1 cellular context compared by ENCODE assay signal in genomic region chr1:171372418-171373088, GRCh38.
TF ChIP-seq lines count a peak whose summit lies in the region.

No MANE protein-coding gene starts in this region.

TF ChIP-seq in H1, 55 proteins besides CTCF, POLR2A, EP300 and RAD21 (continued from another document):
- no peak for TF ChIP-seq E2F6 (IDR thresholded peaks at IDR 0.05)
- no peak for TF ChIP-seq USF2 (IDR thresholded peaks at IDR 0.05; ENCODE audit: low read length)
- no peak for TF ChIP-seq SUZ12 (IDR thresholded peaks at IDR 0.05; ENCODE audit: low read length)
- no peak for TF ChIP-seq TCF12 (IDR thresholded peaks at IDR 0.05; ENCODE audit: low read depth, low read length)
- no peak for TF ChIP-seq CTBP2 (IDR thresholded peaks at IDR 0.05; ENCODE audit: borderline replicate concordance, insufficient read depth, insufficient read length, low read length)
- TF ChIP-seq KDM5A (IDR thresholded peaks at IDR 0.05; ENCODE audit: low read length): no peak
- no peak for TF ChIP-seq HDAC2 (IDR thresholded peaks at IDR 0.05; ENCODE audit: borderline replicate concordance in 1 of 2, low read depth in 2 of 2, low read length in 2 of 2)
- TF ChIP-seq YY1 (IDR thresholded peaks at IDR 0.05; ENCODE audit: low read depth, low read length): no peak
- no peak for TF ChIP-seq TAF7 (optimal IDR thresholded peaks at IDR 0.05; ENCODE audit: borderline replicate concordance, low read depth, low read length)
